ENCODE assay signal across 34 cellular contexts in genomic region chr19:31419871-31420430, GRCh38.
"Had no signal": no experiment of that assay in that cellular context is flagged by ENCODE, and none has a peak within 500 bp of the region (broad histone marks: within the 10 kb centered on the region; RNA-seq: fewer than 3 reads in every experiment).

No MANE protein-coding gene starts in this region.

- H3K36me3 Mint-ChIP-seq: activated naive CD8-positive, alpha-beta T cell treated with anti-CD3 and anti-CD28 coated beads for 36 hours; naive thymus-derived CD4-positive, alpha-beta T cell; stimulated activated memory B cell treated with anti-CD40 and anti-IgM and Interleukin-4, amounts not matched to agents 10 μg/mL and 1 μg/mL and 100 μg/mL, for 72 hours had no signal

- H3K27ac Mint-ChIP-seq: activated naive CD4-positive, alpha-beta T cell treated with anti-CD3 and anti-CD28 coated beads for 36 hours; activated naive CD8-positive, alpha-beta T cell treated with anti-CD3 and anti-CD28 coated beads for 36 hours; activated T-helper 1 cell treated with anti-CD3 and anti-CD28 coated beads, Interleukin-12 subunit alpha, Interleukin-12 subunit beta, Interleukin-2, Interleukin-4 antibody, amounts not matched to agents 30 ng/mL and 10 ng/mL and 1 ng/mL, durations not matched to agents 14 hours and 24 hours and 36 hours; naive thymus-derived CD4-positive, alpha-beta T cell; stimulated activated memory B cell treated with anti-CD40 and anti-IgM and Interleukin-4, amounts not matched to agents 10 μg/mL and 1 μg/mL and 100 μg/mL, for 72 hours; stimulated activated naive CD8-positive, alpha-beta T cell treated with anti-CD3 and anti-CD28 coated beads, Interleukin-15, amount 100 ng/mL, for 72 hours had no signal

- H3K27me3 Mint-ChIP-seq: stimulated activated memory B cell treated with anti-CD40 and anti-IgM and Interleukin-4, amounts not matched to agents 10 μg/mL and 1 μg/mL and 100 μg/mL, for 72 hours had no signal

- H3K27ac ChIP-seq: adrenal gland, body of pancreas, cardiac muscle cell, coronary artery, dorsolateral prefrontal cortex, gastrocnemius medialis, hepatocyte, pancreas, prostate gland, thyroid gland, upper lobe of right lung had no signal

- H3K36me3 ChIP-seq: adrenal gland, cardiac muscle cell, gastrocnemius medialis, pancreas, prostate gland, thyroid gland, upper lobe of right lung had no signal

- H3K4me3 ChIP-seq: adrenal gland, body of pancreas, cardiac muscle cell, coronary artery, dorsolateral prefrontal cortex, gastrocnemius medialis, hepatocyte, pancreas, prostate gland, smooth muscle cell, thyroid gland, upper lobe of right lung had no signal

- DNase-seq: activated CD4-positive, alpha-beta T cell treated with anti-CD3 and anti-CD28 coated beads for 48 hours; activated CD4-positive, alpha-beta T cell treated with anti-CD3 and anti-CD28 coated beads, Interleukin-2, amount 50 U/mL, for 48 hours; activated CD8-positive, alpha-beta memory T cell treated with anti-CD3 and anti-CD28 coated beads for 24 hours; activated effector memory CD4-positive, alpha-beta T cell treated with anti-CD3 and anti-CD28 coated beads, Interleukin-2, amount 50 U/mL, for 16 hours; activated naive CD4-positive, alpha-beta T cell treated with anti-CD3 and anti-CD28 coated beads for 36 hours; activated naive CD8-positive, alpha-beta T cell treated with anti-CD3 and anti-CD28 coated beads for 36 hours; adrenal gland; aorta; body of pancreas; dorsolateral prefrontal cortex; effector memory CD4-positive, alpha-beta T cell; erythroblast; gastrocnemius medialis; islet precursor cell; left cardiac atrium; left ventricle myocardium superior; midbrain; naive thymus-derived CD4-positive, alpha-beta T cell; nucleus accumbens; pancreas; stimulated activated CD4-positive, alpha-beta T cell treated with anti-CD3 and anti-CD28 coated beads, Interleukin-1b, Interleukin-23, amount 100 ng/mL, for 48 hours; stimulated activated CD4-positive, alpha-beta T cell treated with anti-CD3 and anti-CD28 coated beads, Interleukin-4, amount 100 ng/mL, for 4 hours; stimulated activated CD8-positive, alpha-beta memory T cell treated with anti-CD3 and anti-CD28 coated beads, Interleukin-4, amount 100 ng/mL, for 48 hours; stimulated activated naive CD8-positive, alpha-beta T cell treated with anti-CD3 and anti-CD28 coated beads, Interleukin-15, amount 100 ng/mL, for 72 hours; substantia nigra; thyroid gland; upper lobe of right lung had no signal

- H3K27me3 ChIP-seq: adrenal gland, body of pancreas, thyroid gland, upper lobe of right lung had no signal

- H3K9me3 Mint-ChIP-seq: activated naive CD4-positive, alpha-beta T cell treated with anti-CD3 and anti-CD28 coated beads for 36 hours; activated naive CD8-positive, alpha-beta T cell treated with anti-CD3 and anti-CD28 coated beads for 36 hours; activated T-helper 1 cell treated with anti-CD3 and anti-CD28 coated beads, Interleukin-12 subunit alpha, Interleukin-12 subunit beta, Interleukin-2, Interleukin-4 antibody, amounts not matched to agents 30 ng/mL and 10 ng/mL and 1 ng/mL, durations not matched to agents 14 hours and 24 hours and 36 hours; stimulated activated naive CD8-positive, alpha-beta T cell treated with anti-CD3 and anti-CD28 coated beads, Interleukin-15, amount 100 ng/mL, for 72 hours had no signal

- H3K4me3 Mint-ChIP-seq: activated naive CD4-positive, alpha-beta T cell treated with anti-CD3 and anti-CD28 coated beads for 36 hours; activated naive CD8-positive, alpha-beta T cell treated with anti-CD3 and anti-CD28 coated beads for 36 hours; activated T-helper 1 cell treated with anti-CD3 and anti-CD28 coated beads, Interleukin-12 subunit alpha, Interleukin-12 subunit beta, Interleukin-2, Interleukin-4 antibody, amounts not matched to agents 30 ng/mL and 10 ng/mL and 1 ng/mL, durations not matched to agents 14 hours and 24 hours and 36 hours; naive thymus-derived CD4-positive, alpha-beta T cell; stimulated activated memory B cell treated with anti-CD40 and anti-IgM and Interleukin-4, amounts not matched to agents 10 μg/mL and 1 μg/mL and 100 μg/mL, for 72 hours; stimulated activated naive CD8-positive, alpha-beta T cell treated with anti-CD3 and anti-CD28 coated beads, Interleukin-15, amount 100 ng/mL, for 72 hours had no signal

- H3K4me1 ChIP-seq: adrenal gland, body of pancreas, gastrocnemius medialis, pancreas, prostate gland, thyroid gland, upper lobe of right lung had no signal

- H3K9me3 ChIP-seq: adrenal gland, body of pancreas, gastrocnemius medialis, pancreas, prostate gland, thyroid gland, upper lobe of right lung had no signal

- H3K4me1 Mint-ChIP-seq: activated naive CD8-positive, alpha-beta T cell treated with anti-CD3 and anti-CD28 coated beads for 36 hours; naive thymus-derived CD4-positive, alpha-beta T cell; stimulated activated memory B cell treated with anti-CD40 and anti-IgM and Interleukin-4, amounts not matched to agents 10 μg/mL and 1 μg/mL and 100 μg/mL, for 72 hours; stimulated activated naive CD8-positive, alpha-beta T cell treated with anti-CD3 and anti-CD28 coated beads, Interleukin-15, amount 100 ng/mL, for 72 hours had no signal
